In the genomic region with DNA sequence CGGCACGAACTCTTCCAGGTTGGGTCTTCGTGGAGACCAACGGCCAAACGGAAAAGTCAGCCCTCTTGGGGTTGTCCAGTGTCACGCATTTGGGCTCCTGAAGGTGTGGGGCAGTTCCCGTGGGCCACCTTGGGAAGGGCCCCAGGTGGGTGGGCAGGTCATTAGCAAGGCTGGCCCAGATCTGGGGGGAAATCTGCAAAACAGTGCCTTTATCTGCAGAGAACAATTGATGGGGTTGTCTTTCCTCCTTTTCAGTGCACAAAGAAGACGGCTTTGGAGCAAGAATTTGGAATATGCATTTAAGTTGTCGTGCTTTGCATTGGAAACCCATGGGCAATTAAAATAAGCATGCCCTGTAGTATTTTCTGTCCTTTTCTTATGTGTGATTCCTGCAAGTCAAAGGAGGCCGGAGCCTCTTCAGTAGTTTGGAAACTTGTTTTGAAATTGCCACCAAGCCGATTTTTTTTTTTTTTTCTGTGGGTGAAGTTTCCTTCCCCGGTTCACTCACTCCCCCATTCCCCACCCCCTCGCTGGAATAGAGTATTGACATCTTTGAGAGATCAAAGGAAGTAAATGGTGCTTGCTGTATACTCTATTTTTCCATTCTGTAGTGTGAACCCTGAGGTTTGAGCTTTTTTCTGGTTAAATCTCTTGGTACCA, we compare ENCODE assay signal across 21 cellular contexts. TPM values are rescaled to one million over a fixed set of nuclear protein-coding genes. Genes with fewer than 3 reads are reported as not detected.
DNase-seq lines count a peak whose midpoint lies in the region; ATAC-seq and TF ChIP-seq lines count a peak whose summit lies in the region.
"Had no signal": no experiment of that assay in that cellular context is flagged by ENCODE, and none has a peak within 500 bp of the region (broad histone marks: within the 10 kb centered on the region; RNA-seq: fewer than 3 reads in every experiment).

No MANE protein-coding gene starts in this region.

- peaks cover 2% of the 10 kb centered on the region for H3K27me3 Mint-ChIP-seq in GM23338 (ENCODE audit: insufficient read depth, low read depth, poor library complexity)
- no peaks in the 10 kb centered on the region for H3K27me3 Mint-ChIP-seq in WTC11 (ENCODE audit: low read depth)

- H3K9me3 ChIP-seq in iPS-18a (ENCODE audit: control insufficient read depth, low read depth, low read length): peaks cover 11% of the 10 kb centered on the region
- H3K9me3 ChIP-seq in osteoblast (ENCODE audit: low read depth, low read length): no peaks in the 10 kb centered on the region
- H3K9me3 ChIP-seq in psoas muscle: no peaks in the 10 kb centered on the region
- H3K9me3 ChIP-seq: A549, SJCRH30 had no signal

- no peaks in the 10 kb centered on the region for H3K9me2 ChIP-seq in GM23338 (ENCODE audit: insufficient read depth)

- peak overlapping the region; percentile 61 for H3K9ac ChIP-seq in iPS-18a (ENCODE audit: low read length)
- H3K9ac ChIP-seq: BLaER1, KMS-11 had no signal

- H3K9me3 Mint-ChIP-seq in GM23338 (no peaks in the 10 kb centered on the region), WTC11 (no peaks in the 10 kb centered on the region)

- POLR2A ChIA-PET in WTC11 (lab: Charles Lee): interaction anchor here (0.6 to 3.0 kb wide), 9 partner anchors 9 to 405 kb away, joined by 3 to 13 read pairs (median 5); no protein-coding TSS in a partner anchor

- H4K20me1 ChIP-seq in GM23338 (replicated peaks; ENCODE audit: insufficient read depth) (peaks cover 8% of the 10 kb centered on the region; the same call in 1 of the 2 replicates), osteoblast (ENCODE audit: insufficient read depth, low read length) (no peaks in the 10 kb centered on the region)
- H4K20me1 ChIP-seq: BLaER1 had no signal

- H3K4me1 Mint-ChIP-seq in GM23338: peaks cover 53% of the 10 kb centered on the region
- peaks cover 65% of the 10 kb centered on the region for H3K4me1 Mint-ChIP-seq in WTC11
- H3K4me1 Mint-ChIP-seq: CD4-positive, alpha-beta memory T cell had no signal

- intact Hi-C loops in psoas muscle (cut with DNase I): no loop called here

- ATAC-seq in GM23338 (peak; percentile 13), WTC11 (peak; percentile 5), psoas muscle (no peak)
- ATAC-seq: A549, HCT116 had no signal

- H3K79me2 ChIP-seq in GM23338 (replicated peaks; ENCODE audit: insufficient read depth) (peaks cover 33% of the 10 kb centered on the region), osteoblast (ENCODE audit: insufficient read depth, low read length) (no peaks in the 10 kb centered on the region)

- peaks cover 14% of the 10 kb centered on the region for H3F3A ChIP-seq in GM23338 (replicated peaks; ENCODE audit: low read depth)

- H3K27ac ChIP-seq in GM23338 (ENCODE audit: low read depth) (peak overlapping the region; percentile 98), iPS-18a (ENCODE audit: low read length) (peak overlapping the region; percentile 78), osteoblast (ENCODE audit: low read depth, low read length) (no peak overlapping the region), psoas muscle (no peak overlapping the region)
- H3K27ac ChIP-seq: A549, BLaER1, KMS-11, PC-9, RWPE1, SJCRH30 had no signal

- peaks cover 26% of the 10 kb centered on the region for H3K36me3 Mint-ChIP-seq in GM23338 (ENCODE audit: low read depth)
- peaks cover 16% of the 10 kb centered on the region for H3K36me3 Mint-ChIP-seq in WTC11
- H3K36me3 Mint-ChIP-seq: CD4-positive, alpha-beta memory T cell had no signal

- H2AFZ ChIP-seq in GM23338 (no peak overlapping the region), osteoblast (ENCODE audit: low read length) (no peak overlapping the region)
- H2AFZ ChIP-seq: PC-9 had no signal

- 29 to 45% (median 44%) methylated on average over 12 to 13 of the region's 13 CpGs for WGBS in psoas muscle, 3 donors

- peak overlapping the region; percentile 98 for H3K27ac Mint-ChIP-seq in GM23338
- H3K27ac Mint-ChIP-seq in WTC11: peak overlapping the region; percentile 99
- H3K27ac Mint-ChIP-seq: CD4-positive, alpha-beta memory T cell had no signal

- H3K36me3 ChIP-seq in GM23338 (ENCODE audit: insufficient read depth): peaks cover 5% of the 10 kb centered on the region; the same call in 1 of the 2 replicates
- peaks cover 24% of the 10 kb centered on the region for H3K36me3 ChIP-seq in iPS-18a (ENCODE audit: control insufficient read depth, low read depth, low read length)
- H3K36me3 ChIP-seq in osteoblast (ENCODE audit: insufficient read depth, low read length): no peaks in the 10 kb centered on the region
- no peaks in the 10 kb centered on the region for H3K36me3 ChIP-seq in psoas muscle (ENCODE audit: insufficient read depth in 1 of 2, low read depth in 1 of 2)
- H3K36me3 ChIP-seq: BLaER1, SJCRH30 had no signal

- CTCF ChIA-PET in WTC11 (lab: Charles Lee): interaction anchor here (1.0 to 1.3 kb wide), 3 partner anchors 143 to 350 kb away, joined by 3 to 5 read pairs (median 4); no protein-coding TSS in a partner anchor

- peak overlapping the region; percentile 60 for H3K4me3 ChIP-seq in GM23338
- H3K4me3 ChIP-seq in iPS-18a (ENCODE audit: low read length): peak overlapping the region; percentile 58
- no peak overlapping the region for H3K4me3 ChIP-seq in osteoblast (ENCODE audit: insufficient read depth, low read length)
- no peak overlapping the region for H3K4me3 ChIP-seq in psoas muscle
- H3K4me3 ChIP-seq: A549, BLaER1, PC-9, SJCRH30 had no signal

- DNase-seq in GM23338 (ENCODE audit: low spot score): peak; percentile 53
- DNase-seq in WTC11 (ENCODE audit: low spot score): no peak
- DNase-seq in osteoblast (ENCODE audit: insufficient read length, low spot score, missing footprints): peak; percentile 76
- no peak for DNase-seq in psoas muscle
- no peak for DNase-seq in UCSD-AML1 (lab: John Stamatoyannopoulos, UW; ENCODE audit: unreplicated experiment)
- no peak for DNase-seq in SHP77 (lab: John Stamatoyannopoulos, UW)
- DNase-seq in epidermal melanocyte (ENCODE audit: insufficient read length, low spot score): no peak
- DNase-seq: Calu3; CD4-positive, alpha-beta memory T cell; MV-4-11; NCI-H187 treated with DMSO at 0.1 percent for 48 hours; NCI-H2227 treated with DMSO at 0.1 percent for 48 hours; NCI-H524; PC-9; SJCRH30 had no signal

- peak overlapping the region; percentile 71 for H3K4me2 ChIP-seq in GM23338
- no peak overlapping the region for H3K4me2 ChIP-seq in osteoblast (ENCODE audit: insufficient read depth, low read length)
- H3K4me2 ChIP-seq: A549, BLaER1, KMS-11, PC-9 had no signal

- peaks cover 60% of the 10 kb centered on the region for H3K4me1 ChIP-seq in GM23338 (ENCODE audit: insufficient read depth)
- H3K4me1 ChIP-seq in iPS-18a (ENCODE audit: control insufficient read depth, low read depth, low read length): peaks cover 29% of the 10 kb centered on the region
- H3K4me1 ChIP-seq in osteoblast (ENCODE audit: insufficient read depth, low read length): no peaks in the 10 kb centered on the region
- H3K4me1 ChIP-seq in psoas muscle: no peaks in the 10 kb centered on the region
- H3K4me1 ChIP-seq: A549, BLaER1, SJCRH30 had no signal

- H3K4me3 Mint-ChIP-seq in GM23338 (peak overlapping the region; percentile 76), WTC11 (peak overlapping the region; percentile 66)
- H3K4me3 Mint-ChIP-seq: CD4-positive, alpha-beta memory T cell had no signal

- H3K27me3 ChIP-seq in GM23338 (ENCODE audit: insufficient read depth) (no peaks in the 10 kb centered on the region), iPS-18a (ENCODE audit: control insufficient read depth, insufficient read depth, low read length) (no peaks in the 10 kb centered on the region), osteoblast (ENCODE audit: insufficient read depth, low read length) (peaks cover 3% of the 10 kb centered on the region), psoas muscle (ENCODE audit: insufficient read depth in 3 of 3, low read length in 2 of 3) (peaks cover 2 to 86% (median 7%) of the 10 kb centered on the region in 3 donors)
- H3K27me3 ChIP-seq: SJCRH30 had no signal

- TF ChIP-seq CTCF in GM23338 (conservative IDR thresholded peaks at IDR 0.05; ENCODE audit: low read depth in 2 of 2): no peak
- TF ChIP-seq CTCF in WTC11 (IDR thresholded peaks at IDR 0.05): no peak
- no peak for TF ChIP-seq CTCF in osteoblast (IDR thresholded peaks at IDR 0.05; ENCODE audit: extremely low read depth, low read depth, low read length)
- no peak for TF ChIP-seq CTCF in psoas muscle (IDR thresholded peaks at IDR 0.05)

TF ChIP-seq in GM23338, 12 proteins besides CTCF, POLR2A, EP300 and RAD21 (continues in another document):
- TF ChIP-seq CREB1 (CRISPR knock-in tag; IDR thresholded peaks at IDR 0.05; ENCODE audit: low read depth): no peak
- no peak for TF ChIP-seq ZNF114 (CRISPR knock-in tag; IDR thresholded peaks at IDR 0.05)
- TF ChIP-seq ZNF331 (CRISPR knock-in tag; IDR thresholded peaks at IDR 0.05; ENCODE audit: low read depth): no peak
- no peak for TF ChIP-seq EZH2phosphoT487 (IDR thresholded peaks at IDR 0.05; ENCODE audit: unreplicated experiment)
- peak; percentile 69; the same call in 1 of the 2 replicates for TF ChIP-seq NANOG (IDR thresholded peaks at IDR 0.05; ENCODE audit: borderline replicate concordance)

TF ChIP-seq in WTC11, 78 proteins besides CTCF, POLR2A, EP300 and RAD21:
- TF ChIP-seq ZNF416 (CRISPR knock-in tag; IDR thresholded peaks at IDR 0.05) (no peak), ZNF121 (CRISPR knock-in tag; IDR thresholded peaks at IDR 0.05) (no peak), TEAD1 (CRISPR knock-in tag; IDR thresholded peaks at IDR 0.05) (peak; percentile 50; the same call in 1 of the 2 replicates)

RNA-seq across cellular contexts. Expression of a gene that starts 9.8 kb away (rescaled TPM):
- total RNA-seq in GM23338 (2014; rRNA removed; shearing (Covaris generic)): 72.9 and 84.4 TPM in 2 replicates
- polyA plus RNA-seq in GM23338 (2016; fragmentation: Nextera tagmentation; extraction: Ambion mirVana): 29.9 and 30.8 TPM in 2 replicates
- total RNA-seq in WTC11 (2021): 75.3 to 78.0 TPM (median 77.9 TPM) in 3 replicates
- not detected in 2 replicates for total RNA-seq in osteoblast
- not detected for total RNA-seq in psoas muscle
- not detected for polyA plus RNA-seq in psoas muscle
- total RNA-seq: Calu3; CD4-positive, alpha-beta memory T cell; PC-9; SJCRH30 had no signal
- polyA plus RNA-seq: A549; CD4-positive, alpha-beta memory T cell had no signal

Comparison
In these comparisons a context has a peak if more than half of its experiments do, and no peak if none do; other contexts are left out.
1. ATAC-seq: peak in GM23338 (single experiment) and WTC11 (single experiment); none in psoas muscle (0 of 4).
2. DNase-seq: peak in GM23338 (single experiment) and osteoblast (single experiment); none in WTC11 (single experiment), psoas muscle (0 of 2), UCSD-AML1 (single experiment), SHP77 (0 of 2) and epidermal melanocyte (single experiment).
3. H3K27ac ChIP-seq: peak in GM23338 (single experiment) and iPS-18a (single experiment); none in osteoblast (single experiment) and psoas muscle (single experiment).
4. H3K4me3 ChIP-seq: peak in GM23338 (single experiment) and iPS-18a (single experiment); none in osteoblast (single experiment) and psoas muscle (single experiment).
5. RNA of a gene that starts 9.8 kb away (total RNA-seq): 72.9 to 84.4 TPM in GM23338 and 75.3 to 78.0 TPM in WTC11; not detected in osteoblast and not detected in psoas muscle; every median in the first group is over 10 times any median in the second.